In genomic region chr18:4293337-4293736, GRCh38 we compare ENCODE assay signal across 26 cellular contexts.
A peak's percentile ranks its signal among the peaks of the same experiment; 100 is the strongest.
DNase-seq lines count a peak whose midpoint lies in the region; ATAC-seq and TF ChIP-seq lines count a peak whose summit lies in the region.
"Had no signal": no experiment of that assay in that cellular context is flagged by ENCODE, and none has a peak within 500 bp of the region (broad histone marks: within the 10 kb centered on the region; RNA-seq: fewer than 3 reads in every experiment).

No MANE protein-coding gene starts in this region.

- H3K27ac Mint-ChIP-seq in activated CD4-positive, alpha-beta memory T cell treated with anti-CD3 and anti-CD28 coated beads, Interleukin-2, amount 10 ng/mL, durations not matched to agents 7 days and 5 days, result no peak overlapping the region
- H3K27ac Mint-ChIP-seq: CD4-positive, alpha-beta T cell; T-helper 17 cell had no signal

- no peaks in the 10 kb centered on the region for H3K9me3 ChIP-seq in upper lobe of right lung
- H3K9me3 ChIP-seq: A549, SJCRH30 had no signal

- no peak overlapping the region for H3K4me3 Mint-ChIP-seq in activated CD4-positive, alpha-beta memory T cell treated with anti-CD3 and anti-CD28 coated beads, Interleukin-2, amount 10 ng/mL, durations not matched to agents 7 days and 5 days
- H3K4me3 Mint-ChIP-seq: CD4-positive, alpha-beta T cell; T-helper 17 cell had no signal

- peaks cover 15% of the 10 kb centered on the region for H3K9me3 Mint-ChIP-seq in activated CD4-positive, alpha-beta memory T cell treated with anti-CD3 and anti-CD28 coated beads, Interleukin-2, amount 10 ng/mL, durations not matched to agents 7 days and 5 days

- no peaks in the 10 kb centered on the region for H3K27me3 Mint-ChIP-seq in activated CD4-positive, alpha-beta memory T cell treated with anti-CD3 and anti-CD28 coated beads, Interleukin-2, amount 10 ng/mL, durations not matched to agents 7 days and 5 days
- H3K27me3 Mint-ChIP-seq: CD4-positive, alpha-beta T cell; T-helper 17 cell had no signal

- CTCF ChIA-PET in activated CD4-positive, alpha-beta memory T cell treated with anti-CD3 and anti-CD28 coated beads, Interleukin-2, amount 10 ng/mL, durations not matched to agents 7 days and 5 days (lab: Charles Lee), result no interaction called here

- no peaks in the 10 kb centered on the region for H3K36me3 Mint-ChIP-seq in activated CD4-positive, alpha-beta memory T cell treated with anti-CD3 and anti-CD28 coated beads, Interleukin-2, amount 10 ng/mL, durations not matched to agents 7 days and 5 days (ENCODE audit: low read depth)

- intact Hi-C loops in upper lobe of right lung (cut with DNase I), result no loop called here

- ATAC-seq in GM18861 (IDR thresholded peaks at IDR 0.05; ENCODE audit: unreplicated experiment) (peak; percentile 48), HG03432 (IDR thresholded peaks at IDR 0.05; ENCODE audit: unreplicated experiment) (peak; percentile 62), upper lobe of right lung (no peak)
- ATAC-seq: A549, Right ventricle myocardium inferior, SK-N-SH treated with all-trans-retinoic acid at 6 μM for 48 hours, T-helper 17 cell had no signal

- DNase-seq in GM20000 (ENCODE audit: low spot score) (peak; percentile 8), NCI-H1417 (lab: John Stamatoyannopoulos, UW) (no peak), hippocampal formation (lab: John Stamatoyannopoulos, UW) (no peak), upper lobe of right lung (no peak)
- no peak for DNase-seq in activated CD4-positive, alpha-beta memory T cell treated with anti-CD3 and anti-CD28 coated beads, Interleukin-2, amount 10 ng/mL, durations not matched to agents 7 days and 5 days
- DNase-seq: AML-193; CD4-positive, alpha-beta T cell; DMS53; GM23248; H7; NCI-H1092 treated with DMSO at 0.1 percent for 48 hours; NCI-H146; NCI-H1930; NCI-H2107; NCI-H524; NCI-H748 treated with DMSO at 0.1 percent for 48 hours; NK-92 treated with Interleukin-12 subunit alpha and Interleukin-12 subunit beta, amount 100 ng/mL, for 24 hours; PC-9; SJCRH30; T-helper 17 cell had no signal

- POLR2A ChIA-PET in activated CD4-positive, alpha-beta memory T cell treated with anti-CD3 and anti-CD28 coated beads, Interleukin-2, amount 10 ng/mL, durations not matched to agents 7 days and 5 days (lab: Charles Lee), result no interaction called here

- no peaks in the 10 kb centered on the region for H3K4me1 ChIP-seq in upper lobe of right lung
- H3K4me1 ChIP-seq: A549; BLaER1 treated with 17β-estradiol and CSF1 and Interleukin-3, amounts not matched to agents 10 nM and 100 nM; SJCRH30 had no signal

- H3K27ac ChIP-seq in upper lobe of right lung, result no peak overlapping the region
- H3K27ac ChIP-seq: A549; BLaER1 treated with 17β-estradiol and CSF1 and Interleukin-3, amounts not matched to agents 10 nM and 100 nM; GM23248; PC-9; SJCRH30 had no signal

- H3K36me3 ChIP-seq in upper lobe of right lung, result no peaks in the 10 kb centered on the region
- H3K36me3 ChIP-seq: BLaER1 treated with 17β-estradiol and CSF1 and Interleukin-3, amounts not matched to agents 10 nM and 100 nM; SJCRH30 had no signal

- no peaks in the 10 kb centered on the region for H3K27me3 ChIP-seq in upper lobe of right lung
- H3K27me3 ChIP-seq: BLaER1 treated with 17β-estradiol and CSF1 and Interleukin-3, amounts not matched to agents 10 nM and 100 nM; SJCRH30 had no signal

- no peak overlapping the region for H3K4me3 ChIP-seq in upper lobe of right lung
- H3K4me3 ChIP-seq: A549; BLaER1 treated with 17β-estradiol and CSF1 and Interleukin-3, amounts not matched to agents 10 nM and 100 nM; GM23248; PC-9; SJCRH30 had no signal

- no peak for TF ChIP-seq CTCF in GM20000 (IDR thresholded peaks at IDR 0.05; ENCODE audit: extremely low read depth, missing control alignments)
- no peak for TF ChIP-seq CTCF in upper lobe of right lung (IDR thresholded peaks at IDR 0.05)

- no peaks in the 10 kb centered on the region for H3K4me1 Mint-ChIP-seq in activated CD4-positive, alpha-beta memory T cell treated with anti-CD3 and anti-CD28 coated beads, Interleukin-2, amount 10 ng/mL, durations not matched to agents 7 days and 5 days
- H3K4me1 Mint-ChIP-seq: T-helper 17 cell had no signal
